In the genomic region with DNA sequence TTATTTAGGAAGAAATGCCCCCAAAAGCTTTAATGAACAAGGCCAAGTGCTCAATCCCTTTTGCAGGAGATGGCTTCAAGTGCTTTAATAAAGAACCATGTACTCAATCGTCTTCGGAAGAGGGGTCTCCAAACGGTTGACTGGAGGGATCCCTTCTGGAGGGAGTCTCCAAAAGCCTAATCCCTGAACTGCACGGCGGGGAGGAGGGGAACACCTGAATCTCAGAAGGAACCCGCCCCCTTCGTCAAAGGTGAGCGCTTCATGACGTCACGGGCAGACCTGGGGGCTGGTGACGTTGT, we compare ENCODE assay signal across 8 cellular contexts. TPM values are rescaled to one million over a fixed set of nuclear protein-coding genes. Genes with fewer than 3 reads are reported as not detected.
A peak's percentile ranks its signal among the peaks of the same experiment; 100 is the strongest.
DNase-seq lines count a peak whose midpoint lies in the region; ATAC-seq, FAIRE-seq and TF ChIP-seq lines count a peak whose summit lies in the region.

No MANE protein-coding gene starts in this region.

- no peak for TF ChIP-seq CTCF in upper lobe of right lung (IDR thresholded peaks at IDR 0.05)

- DNase-seq in GM23248 (peak; percentile 75), T-helper 2 cell (peak in 3 of 5 experiments; percentile 60 to 85 (median 85)), dermis blood vessel endothelial cell (peak; percentile 65), naive B cell (no peak), upper lobe of right lung (no peak), NCI-H1417 treated with DMSO at 0.1 percent for 48 hours (lab: John Stamatoyannopoulos, UW) (no peak), NCI-H526 treated with DMSO at 0.1 percent for 48 hours (lab: John Stamatoyannopoulos, UW) (no peak), H54 (ENCODE audit: insufficient read length, low spot score) (no peak)

- H3K9ac ChIP-seq in GM23248: peak overlapping the region; percentile 99

- WGBS in GM23248 (ENCODE audit: low coverage in 1 of 2, low lambda C conversion rate in 2 of 2, missing lambda C conversion rate in 2 of 2), 2 experiments: 0 to 2% methylated on average over 11 of the region's 11 CpGs

- intact Hi-C loops in upper lobe of right lung (cut with DNase I): no loop called here

- H3K79me2 ChIP-seq in GM23248 (ENCODE audit: insufficient read depth): peaks cover 48% of the 10 kb centered on the region

- H3K27ac ChIP-seq in GM23248 (peak overlapping the region; percentile 92), upper lobe of right lung (peak overlapping the region; percentile 96)

- H3K4me3 Mint-ChIP-seq in naive B cell: peak overlapping the region; percentile 94 to 99 (median 98)

- no peaks in the 10 kb centered on the region for H3K27me3 Mint-ChIP-seq in naive B cell

- peak overlapping the region; percentile 96 to 100 (median 99) for H3K27ac Mint-ChIP-seq in naive B cell

- H3K27me3 ChIP-seq in GM23248 (replicated peaks; ENCODE audit: insufficient read depth): no peaks in the 10 kb centered on the region
- no peaks in the 10 kb centered on the region for H3K27me3 ChIP-seq in upper lobe of right lung

- H3F3A ChIP-seq in GM23248 (ENCODE audit: insufficient read depth): peaks cover 9% of the 10 kb centered on the region

- no peaks in the 10 kb centered on the region for H3K9me3 Mint-ChIP-seq in naive B cell

- peaks cover 6 to 35% of the 10 kb centered on the region in 2 donors for H3K36me3 Mint-ChIP-seq in naive B cell

- ATAC-seq in naive B cell (ENCODE audit: low read depth in 2 of 2): no peak
- ATAC-seq in upper lobe of right lung: no peak

- H3K4me2 ChIP-seq in GM23248 (ENCODE audit: unreplicated experiment): peak overlapping the region; percentile 100

- H3K36me3 ChIP-seq in GM23248 (ENCODE audit: low read depth) (peaks cover 18% of the 10 kb centered on the region; the same call in 1 of the 2 replicates), upper lobe of right lung (peaks cover 66% of the 10 kb centered on the region)

- TF ChIP-seq POLR2A in H54 (IDR thresholded peaks at IDR 0.05; ENCODE audit: low read depth, low read length): no peak

- H4K20me1 ChIP-seq in GM23248 (ENCODE audit: insufficient read depth): no peaks in the 10 kb centered on the region

- H3K4me1 Mint-ChIP-seq in naive B cell: peaks cover 32 to 60% (median 44%) of the 10 kb centered on the region in 3 donors

- peak overlapping the region; percentile 79 for H2AFZ ChIP-seq in GM23248

- in situ Hi-C loops in GM23248 (cut with MboI): no loop called here

- H3K4me1 ChIP-seq in GM23248 (ENCODE audit: insufficient read depth) (peaks cover 12% of the 10 kb centered on the region), upper lobe of right lung (peaks cover 16% of the 10 kb centered on the region)

- H3K9me2 ChIP-seq in GM23248 (ENCODE audit: insufficient read depth): no peaks in the 10 kb centered on the region

- FAIRE-seq in H54 (lab: Jason Lieb, UNC): no peak

- H3K9me3 ChIP-seq in GM23248 (ENCODE audit: low read depth) (no peaks in the 10 kb centered on the region), upper lobe of right lung (no peaks in the 10 kb centered on the region)

- H3K4me3 ChIP-seq in GM23248: peak overlapping the region; percentile 96
- H3K4me3 ChIP-seq in upper lobe of right lung: peak overlapping the region; percentile 69

RNA-seq across cellular contexts. Expression of a gene that starts 0.5 kb away (rescaled TPM):
- total RNA-seq in GM23248 (2014; rRNA removed; shearing (Covaris generic)): 45.3 and 51.2 TPM in 2 replicates
- polyA plus RNA-seq in GM23248 (2016; fragmentation: Nextera tagmentation; extraction: Ambion mirVana): 44.2 and 44.5 TPM in 2 replicates
- 29.5 and 34.2 TPM in 2 replicates for total RNA-seq in dermis blood vessel endothelial cell
- polyA plus RNA-seq in naive B cell (ENCODE audit: low read depth in 6 of 6): 10 to 100 TPM; 11.6 to 62.4 (median 41.0) TPM
- total RNA-seq in upper lobe of right lung: 33.3 TPM

RNA-seq across cellular contexts. Expression of a gene that starts 0.8 kb away (rescaled TPM):
- total RNA-seq in GM23248 (2014; rRNA removed; shearing (Covaris generic)): 27.7 and 29.6 TPM in 2 replicates
- polyA plus RNA-seq in GM23248 (2016; fragmentation: Nextera tagmentation; extraction: Ambion mirVana) (34.9 and 39.2 TPM in 2 replicates), naive B cell (ENCODE audit: low read depth in 6 of 6) (10 to 100 TPM; 31.9 to 68.1 (median 57.5) TPM)
- total RNA-seq in dermis blood vessel endothelial cell (10.7 and 22.5 TPM in 2 replicates), upper lobe of right lung (28.8 TPM)

RNA-seq across cellular contexts. Expression of a gene that starts 16.2 kb away (rescaled TPM):
- total RNA-seq in GM23248 (2014; rRNA removed; shearing (Covaris generic)): 7.0 and 13.9 TPM in 2 replicates
- polyA plus RNA-seq in GM23248 (2016; fragmentation: Nextera tagmentation; extraction: Ambion mirVana) (86.2 and 86.6 TPM in 2 replicates), naive B cell (ENCODE audit: low read depth in 6 of 6) (100 to 1,000 TPM; 291 to 784 (median 445) TPM)
- total RNA-seq in dermis blood vessel endothelial cell (1.0 and 2.4 TPM in 2 replicates), upper lobe of right lung (224 TPM)

RNA-seq across cellular contexts. Expression of a gene that starts 22.1 kb away (rescaled TPM):
- total RNA-seq in GM23248 (2014; rRNA removed; shearing (Covaris generic)): 12.0 and 17.5 TPM in 2 replicates
- 12.2 and 13.5 TPM in 2 replicates for polyA plus RNA-seq in GM23248 (2016; fragmentation: Nextera tagmentation; extraction: Ambion mirVana)
- 13.6 and 22.1 TPM in 2 replicates for total RNA-seq in dermis blood vessel endothelial cell
- polyA plus RNA-seq in naive B cell (ENCODE audit: low read depth in 6 of 6): 1 to 10 TPM in 5 of 6 donors, not detected in 1; 2.5 to 8.3 (median 4.7) TPM
- 32.4 TPM for total RNA-seq in upper lobe of right lung

RNA-seq across cellular contexts. Expression of a gene that starts 45.3 kb away (rescaled TPM):
- 91.2 and 136 TPM in 2 replicates for total RNA-seq in GM23248 (2014; rRNA removed; shearing (Covaris generic))
- polyA plus RNA-seq in GM23248 (2016; fragmentation: Nextera tagmentation; extraction: Ambion mirVana) (542 and 556 TPM in 2 replicates), naive B cell (ENCODE audit: low read depth in 6 of 6) (1,000 to 10,000 TPM; 1,393 to 2,131 (median 1,793) TPM)
- total RNA-seq in dermis blood vessel endothelial cell (49.0 and 115 TPM in 2 replicates), upper lobe of right lung (1,446 TPM)

Comparison
In these comparisons a context has a peak if more than half of its experiments do, and no peak if none do; other contexts are left out.
1. DNase-seq: peak in GM23248 (single experiment), T-helper 2 cell (3 of 5) and dermis blood vessel endothelial cell (single experiment); none in naive B cell (single experiment), upper lobe of right lung (single experiment), NCI-H1417 treated with DMSO at 0.1 percent for 48 hours (single experiment), NCI-H526 treated with DMSO at 0.1 percent for 48 hours (single experiment) and H54 (single experiment).
2. RNA of a gene that starts 16.2 kb away (total RNA-seq): 224 TPM in upper lobe of right lung (single experiment); 7.0 to 13.9 TPM in GM23248 and 1.0 to 2.4 TPM in dermis blood vessel endothelial cell; every median in the first group is over 10 times any median in the second.